Comparison of ENCODE assay signal across 8 cellular contexts in the genomic region with DNA sequence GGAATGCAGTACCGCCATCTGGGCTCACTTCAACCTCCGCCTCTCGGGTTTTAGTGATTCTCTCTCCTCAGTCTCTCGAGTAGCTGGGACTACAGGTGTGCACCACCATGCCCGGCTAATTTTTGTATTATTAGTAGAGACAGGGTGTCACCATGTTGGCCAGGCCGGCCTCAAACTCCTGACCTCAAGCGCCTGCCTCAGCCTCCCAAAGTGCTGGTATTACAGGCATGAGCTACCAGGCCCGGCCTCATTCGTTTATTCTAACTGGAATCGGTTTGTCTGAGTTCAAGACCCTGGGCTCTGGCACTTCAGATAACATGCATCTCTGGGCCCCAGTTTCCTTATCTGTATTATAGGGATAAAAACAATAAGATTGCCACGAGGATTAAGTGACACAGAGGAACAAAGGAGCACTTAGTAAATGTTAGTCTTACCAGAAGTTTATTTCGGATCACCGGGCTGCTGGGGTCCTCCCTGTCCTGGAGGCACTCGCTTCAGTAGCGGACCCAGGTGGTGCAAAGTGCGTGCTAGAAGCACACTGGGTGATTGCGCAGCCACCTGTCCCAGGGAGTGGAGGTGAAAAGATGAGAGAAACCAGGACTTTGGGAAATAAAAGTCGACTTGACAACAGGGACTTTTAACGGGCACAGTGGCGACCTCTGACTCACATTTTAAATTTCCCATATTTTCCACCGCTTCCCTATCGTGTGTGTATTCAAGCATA. TPM values are rescaled to one million over a fixed set of nuclear protein-coding genes. Genes with fewer than 3 reads are reported as not detected.
DNase-seq lines count a peak whose midpoint lies in the region; ATAC-seq and TF ChIP-seq lines count a peak whose summit lies in the region.

No MANE protein-coding gene starts in this region.

- H3K4me1 Mint-ChIP-seq in neural crest cell: peaks cover 19% of the 10 kb centered on the region

- 0 out of 2 replicates have a peak, but pooled peaks cover 8% of the 10 kb centered on the region for H3F3A ChIP-seq in SU-DHL-6 (ENCODE audit: insufficient read depth)

- H4K20me1 ChIP-seq in SU-DHL-6 (ENCODE audit: low read depth, low read length): no peaks in the 10 kb centered on the region

- peak; percentile 13 for ATAC-seq in GM18873 (IDR thresholded peaks at IDR 0.05; ENCODE audit: low FRiP score, unreplicated experiment)
- peak; percentile 9 for ATAC-seq in esophagus mucosa
- ATAC-seq in GM19467 (IDR thresholded peaks at IDR 0.05; ENCODE audit: unreplicated experiment): no peak

- no peak for DNase-seq in neural crest cell (ENCODE audit: low read depth, low spot score)
- DNase-seq in NCI-H2171 (lab: John Stamatoyannopoulos, UW): no peak
- no peak for DNase-seq in cortex of kidney (lab: John Stamatoyannopoulos, UW)
- DNase-seq in NOMO-1 (lab: John Stamatoyannopoulos, UW; ENCODE audit: unreplicated experiment in 2 of 2): no peak

- no peaks in the 10 kb centered on the region for H3K36me3 ChIP-seq in SU-DHL-6 (ENCODE audit: low read length)

- H3K9me3 Mint-ChIP-seq in neural crest cell: no peaks in the 10 kb centered on the region

- H3K27me3 ChIP-seq in SU-DHL-6 (ENCODE audit: low read length): no peaks in the 10 kb centered on the region

- peak overlapping the region; percentile 24 for H3K4me2 ChIP-seq in SU-DHL-6 (ENCODE audit: low read depth, low read length, poor library complexity, severe bottlenecking)

- H3K27ac Mint-ChIP-seq in neural crest cell (ENCODE audit: unreplicated experiment): no peak overlapping the region

- no peak overlapping the region for H3K4me3 ChIP-seq in SU-DHL-6 (ENCODE audit: insufficient read depth, low read length, poor library complexity, severe bottlenecking)

- H3K27me3 Mint-ChIP-seq in neural crest cell (ENCODE audit: low read depth): peaks cover 29% of the 10 kb centered on the region

- H3K27ac ChIP-seq in SU-DHL-6 (ENCODE audit: low read depth, low read length): no peak overlapping the region

- TF ChIP-seq CTCF in SU-DHL-6 (IDR thresholded peaks at IDR 0.05; ENCODE audit: insufficient read depth, low read length, poor library complexity, severe bottlenecking): no peak
- no peak for TF ChIP-seq CTCF in neural crest cell (conservative IDR thresholded peaks at IDR 0.05)

- no peak overlapping the region for H3K9ac ChIP-seq in SU-DHL-6 (ENCODE audit: low read length)

- no peaks in the 10 kb centered on the region for H3K9me2 ChIP-seq in SU-DHL-6 (replicated peaks; ENCODE audit: insufficient read depth, low read length)

- no peaks in the 10 kb centered on the region for H3K36me3 Mint-ChIP-seq in neural crest cell (ENCODE audit: low read depth)

- H2AFZ ChIP-seq in SU-DHL-6 (ENCODE audit: low read depth, low read length, severe bottlenecking): no peak overlapping the region

- H3K79me2 ChIP-seq in SU-DHL-6 (ENCODE audit: insufficient read depth, low read length): no peaks in the 10 kb centered on the region

- peak overlapping the region; percentile 88 for H3K4me3 Mint-ChIP-seq in neural crest cell

- no peaks in the 10 kb centered on the region for H3K9me3 ChIP-seq in SU-DHL-6 (ENCODE audit: insufficient read depth, low read length)

RNA-seq across cellular contexts. Expression of a gene that starts 37.5 kb away (rescaled TPM):
- 7.0 TPM for total RNA-seq in esophagus mucosa
- 15.9 and 16.8 TPM in 2 replicates for total RNA-seq in neural crest cell

RNA-seq across cellular contexts. Expression of a gene that starts 56.5 kb away (rescaled TPM):
- total RNA-seq in esophagus mucosa (32.0 TPM), neural crest cell (77.6 and 78.7 TPM in 2 replicates)
